Comparison of ENCODE assay signal across 1 cellular context in genomic region chr1:6581561-6582305, GRCh38.
TF ChIP-seq lines count a peak whose summit lies in the region.

No MANE protein-coding gene starts in this region.

TF ChIP-seq in HEK293, 187 proteins besides CTCF, POLR2A, EP300 and RAD21 (continued from another document and continues in another):
- TF ChIP-seq ZBTB6 (tag by site-specific recombination; IDR thresholded peaks at IDR 0.05) (peak; percentile 57; the same call in 1 of the 2 replicates), SP7 (tag by site-specific recombination; IDR thresholded peaks at IDR 0.05) (peak; percentile 45; the same call in 1 of the 2 replicates), ZNF660 (tag by site-specific recombination; IDR thresholded peaks at IDR 0.05) (0 out of 2 replicates have a peak, but pooled peaks have one; percentile 56), ZNF654 (tag by site-specific recombination; IDR thresholded peaks at IDR 0.05; ENCODE audit: low read depth) (no peak), ZNF837 (tag by site-specific recombination; IDR thresholded peaks at IDR 0.05) (no peak), ZNF843 (tag by site-specific recombination; IDR thresholded peaks at IDR 0.05) (no peak), ZNF398 (tag by site-specific recombination; IDR thresholded peaks at IDR 0.05) (no peak), ZNF777 (tag by site-specific recombination; IDR thresholded peaks at IDR 0.05; ENCODE audit: borderline replicate concordance) (no peak), RBAK (tag by site-specific recombination; IDR thresholded peaks at IDR 0.05) (no peak), ZNF266 (tag by site-specific recombination; IDR thresholded peaks at IDR 0.05; ENCODE audit: low read depth) (no peak), ZNF416 (tag by site-specific recombination; IDR thresholded peaks at IDR 0.05) (no peak), ZBTB7A (tag by site-specific recombination; IDR thresholded peaks at IDR 0.05; ENCODE audit: low read depth) (no peak), ZNF341 (tag by site-specific recombination; IDR thresholded peaks at IDR 0.05; ENCODE audit: low read depth) (peak; percentile 92), ZNF776 (tag by site-specific recombination; IDR thresholded peaks at IDR 0.05; ENCODE audit: borderline replicate concordance) (no peak), ZNF157 (tag by site-specific recombination; IDR thresholded peaks at IDR 0.05) (no peak), REPIN1 (tag by site-specific recombination; IDR thresholded peaks at IDR 0.05; ENCODE audit: low read depth) (no peak), ZEB2 (tag by site-specific recombination; IDR thresholded peaks at IDR 0.05) (0 out of 2 replicates have a peak, but pooled peaks have one; percentile 33), GLIS2 (tag by site-specific recombination; IDR thresholded peaks at IDR 0.05) (no peak), ZNF433 (tag by site-specific recombination; IDR thresholded peaks at IDR 0.05; ENCODE audit: low read depth) (no peak), ZNF621 (tag by site-specific recombination; IDR thresholded peaks at IDR 0.05) (no peak), ZNF114 (tag by site-specific recombination; IDR thresholded peaks at IDR 0.05) (no peak), ZNF23 (tag by site-specific recombination; IDR thresholded peaks at IDR 0.05; ENCODE audit: borderline replicate concordance) (no peak), ZSCAN30 (tag by site-specific recombination; IDR thresholded peaks at IDR 0.05) (no peak), SCRT2 (tag by site-specific recombination; IDR thresholded peaks at IDR 0.05) (no peak), GLIS1 (tag by site-specific recombination; IDR thresholded peaks at IDR 0.05) (no peak), ZNF701 (tag by site-specific recombination; IDR thresholded peaks at IDR 0.05) (no peak), ZNF600 (tag by site-specific recombination; IDR thresholded peaks at IDR 0.05) (peak; percentile 92), ZNF404 (tag by site-specific recombination; IDR thresholded peaks at IDR 0.05) (no peak), ZNF785 (tag by site-specific recombination; IDR thresholded peaks at IDR 0.05) (no peak), KLF8 (tag by site-specific recombination; IDR thresholded peaks at IDR 0.05) (no peak), ZNF24 (tag by site-specific recombination; IDR thresholded peaks at IDR 0.05) (no peak), SP3 (tag by site-specific recombination; IDR thresholded peaks at IDR 0.05) (no peak), ZBTB10 (tag by site-specific recombination; IDR thresholded peaks at IDR 0.05) (no peak), TCF7L2 (IDR thresholded peaks at IDR 0.05; ENCODE audit: borderline replicate concordance, low read depth, low read length) (no peak)
- TF ChIP-seq, protein P1, sequence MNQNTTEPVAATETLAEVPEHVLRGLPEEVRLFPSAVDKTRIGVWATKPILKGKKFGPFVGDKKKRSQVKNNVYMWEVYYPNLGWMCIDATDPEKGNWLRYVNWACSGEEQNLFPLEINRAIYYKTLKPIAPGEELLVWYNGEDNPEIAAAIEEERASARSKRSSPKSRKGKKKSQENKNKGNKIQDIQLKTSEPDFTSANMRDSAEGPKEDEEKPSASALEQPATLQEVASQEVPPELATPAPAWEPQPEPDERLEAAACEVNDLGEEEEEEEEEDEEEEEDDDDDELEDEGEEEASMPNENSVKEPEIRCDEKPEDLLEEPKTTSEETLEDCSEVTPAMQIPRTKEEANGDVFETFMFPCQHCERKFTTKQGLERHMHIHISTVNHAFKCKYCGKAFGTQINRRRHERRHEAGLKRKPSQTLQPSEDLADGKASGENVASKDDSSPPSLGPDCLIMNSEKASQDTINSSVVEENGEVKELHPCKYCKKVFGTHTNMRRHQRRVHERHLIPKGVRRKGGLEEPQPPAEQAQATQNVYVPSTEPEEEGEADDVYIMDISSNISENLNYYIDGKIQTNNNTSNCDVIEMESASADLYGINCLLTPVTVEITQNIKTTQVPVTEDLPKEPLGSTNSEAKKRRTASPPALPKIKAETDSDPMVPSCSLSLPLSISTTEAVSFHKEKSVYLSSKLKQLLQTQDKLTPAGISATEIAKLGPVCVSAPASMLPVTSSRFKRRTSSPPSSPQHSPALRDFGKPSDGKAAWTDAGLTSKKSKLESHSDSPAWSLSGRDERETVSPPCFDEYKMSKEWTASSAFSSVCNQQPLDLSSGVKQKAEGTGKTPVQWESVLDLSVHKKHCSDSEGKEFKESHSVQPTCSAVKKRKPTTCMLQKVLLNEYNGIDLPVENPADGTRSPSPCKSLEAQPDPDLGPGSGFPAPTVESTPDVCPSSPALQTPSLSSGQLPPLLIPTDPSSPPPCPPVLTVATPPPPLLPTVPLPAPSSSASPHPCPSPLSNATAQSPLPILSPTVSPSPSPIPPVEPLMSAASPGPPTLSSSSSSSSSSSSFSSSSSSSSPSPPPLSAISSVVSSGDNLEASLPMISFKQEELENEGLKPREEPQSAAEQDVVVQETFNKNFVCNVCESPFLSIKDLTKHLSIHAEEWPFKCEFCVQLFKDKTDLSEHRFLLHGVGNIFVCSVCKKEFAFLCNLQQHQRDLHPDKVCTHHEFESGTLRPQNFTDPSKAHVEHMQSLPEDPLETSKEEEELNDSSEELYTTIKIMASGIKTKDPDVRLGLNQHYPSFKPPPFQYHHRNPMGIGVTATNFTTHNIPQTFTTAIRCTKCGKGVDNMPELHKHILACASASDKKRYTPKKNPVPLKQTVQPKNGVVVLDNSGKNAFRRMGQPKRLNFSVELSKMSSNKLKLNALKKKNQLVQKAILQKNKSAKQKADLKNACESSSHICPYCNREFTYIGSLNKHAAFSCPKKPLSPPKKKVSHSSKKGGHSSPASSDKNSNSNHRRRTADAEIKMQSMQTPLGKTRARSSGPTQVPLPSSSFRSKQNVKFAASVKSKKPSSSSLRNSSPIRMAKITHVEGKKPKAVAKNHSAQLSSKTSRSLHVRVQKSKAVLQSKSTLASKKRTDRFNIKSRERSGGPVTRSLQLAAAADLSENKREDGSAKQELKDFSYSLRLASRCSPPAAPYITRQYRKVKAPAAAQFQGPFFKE (tag by site-specific recombination; IDR thresholded peaks at IDR 0.05; ENCODE audit: borderline replicate concordance): no peak
- TF ChIP-seq, protein P2, sequence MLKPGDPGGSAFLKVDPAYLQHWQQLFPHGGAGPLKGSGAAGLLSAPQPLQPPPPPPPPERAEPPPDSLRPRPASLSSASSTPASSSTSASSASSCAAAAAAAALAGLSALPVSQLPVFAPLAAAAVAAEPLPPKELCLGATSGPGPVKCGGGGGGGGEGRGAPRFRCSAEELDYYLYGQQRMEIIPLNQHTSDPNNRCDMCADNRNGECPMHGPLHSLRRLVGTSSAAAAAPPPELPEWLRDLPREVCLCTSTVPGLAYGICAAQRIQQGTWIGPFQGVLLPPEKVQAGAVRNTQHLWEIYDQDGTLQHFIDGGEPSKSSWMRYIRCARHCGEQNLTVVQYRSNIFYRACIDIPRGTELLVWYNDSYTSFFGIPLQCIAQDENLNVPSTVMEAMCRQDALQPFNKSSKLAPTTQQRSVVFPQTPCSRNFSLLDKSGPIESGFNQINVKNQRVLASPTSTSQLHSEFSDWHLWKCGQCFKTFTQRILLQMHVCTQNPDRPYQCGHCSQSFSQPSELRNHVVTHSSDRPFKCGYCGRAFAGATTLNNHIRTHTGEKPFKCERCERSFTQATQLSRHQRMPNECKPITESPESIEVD (tag by site-specific recombination; IDR thresholded peaks at IDR 0.05): no peak
- TF ChIP-seq, protein P3, sequence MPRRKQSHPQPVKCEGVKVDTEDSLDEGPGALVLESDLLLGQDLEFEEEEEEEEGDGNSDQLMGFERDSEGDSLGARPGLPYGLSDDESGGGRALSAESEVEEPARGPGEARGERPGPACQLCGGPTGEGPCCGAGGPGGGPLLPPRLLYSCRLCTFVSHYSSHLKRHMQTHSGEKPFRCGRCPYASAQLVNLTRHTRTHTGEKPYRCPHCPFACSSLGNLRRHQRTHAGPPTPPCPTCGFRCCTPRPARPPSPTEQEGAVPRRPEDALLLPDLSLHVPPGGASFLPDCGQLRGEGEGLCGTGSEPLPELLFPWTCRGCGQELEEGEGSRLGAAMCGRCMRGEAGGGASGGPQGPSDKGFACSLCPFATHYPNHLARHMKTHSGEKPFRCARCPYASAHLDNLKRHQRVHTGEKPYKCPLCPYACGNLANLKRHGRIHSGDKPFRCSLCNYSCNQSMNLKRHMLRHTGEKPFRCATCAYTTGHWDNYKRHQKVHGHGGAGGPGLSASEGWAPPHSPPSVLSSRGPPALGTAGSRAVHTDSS (tag by site-specific recombination; IDR thresholded peaks at IDR 0.05): peak; percentile 70
- TF ChIP-seq, protein P4, sequence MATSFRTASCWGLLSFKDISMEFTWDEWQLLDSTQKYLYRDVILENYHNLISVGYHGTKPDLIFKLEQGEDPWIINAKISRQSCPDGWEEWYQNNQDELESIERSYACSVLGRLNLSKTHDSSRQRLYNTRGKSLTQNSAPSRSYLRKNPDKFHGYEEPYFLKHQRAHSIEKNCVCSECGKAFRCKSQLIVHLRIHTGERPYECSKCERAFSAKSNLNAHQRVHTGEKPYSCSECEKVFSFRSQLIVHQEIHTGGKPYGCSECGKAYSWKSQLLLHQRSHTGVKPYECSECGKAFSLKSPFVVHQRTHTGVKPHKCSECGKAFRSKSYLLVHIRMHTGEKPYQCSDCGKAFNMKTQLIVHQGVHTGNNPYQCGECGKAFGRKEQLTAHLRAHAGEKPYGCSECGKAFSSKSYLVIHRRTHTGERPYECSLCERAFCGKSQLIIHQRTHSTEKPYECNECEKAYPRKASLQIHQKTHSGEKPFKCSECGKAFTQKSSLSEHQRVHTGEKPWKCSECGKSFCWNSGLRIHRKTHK (tag by site-specific recombination; IDR thresholded peaks at IDR 0.05): no peak
- TF ChIP-seq, protein P5, sequence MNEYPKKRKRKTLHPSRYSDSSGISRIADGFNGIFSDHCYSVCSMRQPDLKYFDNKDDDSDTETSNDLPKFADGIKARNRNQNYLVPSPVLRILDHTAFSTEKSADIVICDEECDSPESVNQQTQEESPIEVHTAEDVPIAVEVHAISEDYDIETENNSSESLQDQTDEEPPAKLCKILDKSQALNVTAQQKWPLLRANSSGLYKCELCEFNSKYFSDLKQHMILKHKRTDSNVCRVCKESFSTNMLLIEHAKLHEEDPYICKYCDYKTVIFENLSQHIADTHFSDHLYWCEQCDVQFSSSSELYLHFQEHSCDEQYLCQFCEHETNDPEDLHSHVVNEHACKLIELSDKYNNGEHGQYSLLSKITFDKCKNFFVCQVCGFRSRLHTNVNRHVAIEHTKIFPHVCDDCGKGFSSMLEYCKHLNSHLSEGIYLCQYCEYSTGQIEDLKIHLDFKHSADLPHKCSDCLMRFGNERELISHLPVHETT (tag by site-specific recombination; IDR thresholded peaks at IDR 0.05): no peak
- TF ChIP-seq, protein P6, sequence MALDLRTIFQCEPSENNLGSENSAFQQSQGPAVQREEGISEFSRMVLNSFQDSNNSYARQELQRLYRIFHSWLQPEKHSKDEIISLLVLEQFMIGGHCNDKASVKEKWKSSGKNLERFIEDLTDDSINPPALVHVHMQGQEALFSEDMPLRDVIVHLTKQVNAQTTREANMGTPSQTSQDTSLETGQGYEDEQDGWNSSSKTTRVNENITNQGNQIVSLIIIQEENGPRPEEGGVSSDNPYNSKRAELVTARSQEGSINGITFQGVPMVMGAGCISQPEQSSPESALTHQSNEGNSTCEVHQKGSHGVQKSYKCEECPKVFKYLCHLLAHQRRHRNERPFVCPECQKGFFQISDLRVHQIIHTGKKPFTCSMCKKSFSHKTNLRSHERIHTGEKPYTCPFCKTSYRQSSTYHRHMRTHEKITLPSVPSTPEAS (tag by site-specific recombination; IDR thresholded peaks at IDR 0.05): no peak
- TF ChIP-seq, protein P7, sequence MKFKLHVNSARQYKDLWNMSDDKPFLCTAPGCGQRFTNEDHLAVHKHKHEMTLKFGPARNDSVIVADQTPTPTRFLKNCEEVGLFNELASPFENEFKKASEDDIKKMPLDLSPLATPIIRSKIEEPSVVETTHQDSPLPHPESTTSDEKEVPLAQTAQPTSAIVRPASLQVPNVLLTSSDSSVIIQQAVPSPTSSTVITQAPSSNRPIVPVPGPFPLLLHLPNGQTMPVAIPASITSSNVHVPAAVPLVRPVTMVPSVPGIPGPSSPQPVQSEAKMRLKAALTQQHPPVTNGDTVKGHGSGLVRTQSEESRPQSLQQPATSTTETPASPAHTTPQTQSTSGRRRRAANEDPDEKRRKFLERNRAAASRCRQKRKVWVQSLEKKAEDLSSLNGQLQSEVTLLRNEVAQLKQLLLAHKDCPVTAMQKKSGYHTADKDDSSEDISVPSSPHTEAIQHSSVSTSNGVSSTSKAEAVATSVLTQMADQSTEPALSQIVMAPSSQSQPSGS (tag by site-specific recombination; IDR thresholded peaks at IDR 0.05; ENCODE audit: low read depth): no peak
